8 cellular contexts compared by ENCODE assay signal in the genomic region with DNA sequence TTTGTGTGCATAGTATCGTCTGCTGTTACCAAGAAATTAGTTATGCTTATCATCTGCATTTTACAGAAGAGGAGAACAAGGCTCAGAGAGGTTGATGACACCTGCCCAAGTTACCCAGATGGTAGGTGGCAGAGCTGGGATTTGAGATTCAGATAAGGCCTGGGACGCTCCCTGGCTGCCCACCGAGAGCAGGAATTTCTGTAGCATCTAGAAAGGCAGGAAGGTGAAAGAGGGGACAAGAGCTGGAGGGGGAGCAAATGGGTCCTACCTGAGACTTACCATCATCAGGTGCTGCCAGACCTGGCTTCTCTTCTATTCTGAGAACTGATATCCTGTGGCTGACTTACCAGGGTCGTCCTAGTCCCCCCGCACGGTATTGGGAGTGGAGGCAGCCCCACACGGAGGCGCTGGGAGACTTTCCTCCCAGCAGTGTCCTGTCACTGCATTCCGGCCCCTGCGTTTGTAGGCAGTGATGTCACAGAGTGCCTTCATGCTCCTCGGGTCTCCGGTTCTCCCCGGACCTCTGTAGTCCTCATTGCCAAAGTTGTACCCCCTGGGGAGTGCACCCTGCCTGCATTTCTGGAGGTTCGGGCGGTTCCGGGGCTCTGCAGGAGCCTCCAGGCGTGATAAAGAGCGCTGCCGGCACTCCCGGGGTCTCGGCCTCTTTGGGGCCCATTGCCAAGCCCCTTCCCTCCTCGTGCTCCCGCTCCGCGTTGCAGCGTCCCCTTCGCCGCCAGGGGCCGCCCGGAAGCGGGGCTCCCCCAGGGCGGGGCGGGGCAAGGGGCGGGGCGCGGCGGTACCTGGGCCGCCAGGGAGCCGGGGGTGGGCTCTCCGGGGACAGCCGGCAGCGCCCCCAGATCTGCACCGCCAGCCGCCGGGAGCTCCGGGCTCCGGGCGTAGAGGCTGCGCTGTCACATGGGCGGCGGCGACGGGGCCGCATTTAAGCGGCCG. TPM values are rescaled to one million over a fixed set of nuclear protein-coding genes. Genes with fewer than 3 reads are reported as not detected.
A peak's percentile ranks its signal among the peaks of the same experiment; 100 is the strongest.
DNase-seq lines count a peak whose midpoint lies in the region; ATAC-seq and TF ChIP-seq lines count a peak whose summit lies in the region.

A gene (plus strand): TSS at position 856 of the 951 bp plus-strand sequence. CDS start 60 bp downstream, at position 916.

- peaks cover 13% of the 10 kb centered on the region for H3K4me1 Mint-ChIP-seq in Calu3 (ENCODE audit: low read depth, unreplicated experiment)
- peaks cover 7% of the 10 kb centered on the region for H3K4me1 Mint-ChIP-seq in dendritic cell treated with granulocyte-macrophage colony-stimulating factor and Interleukin-4, amounts not matched to agents 40 ng/mL and 50 ng/mL, for 4 days (ENCODE audit: low read depth)
- peaks cover 0 to 10% (median 6%) of the 10 kb centered on the region in 7 donors for H3K4me1 Mint-ChIP-seq in naive thymus-derived CD4-positive, alpha-beta T cell

- H3K27ac Mint-ChIP-seq in Calu3 (ENCODE audit: unreplicated experiment), result no peak within 1 kb of the TSS
- H3K27ac Mint-ChIP-seq in dendritic cell treated with granulocyte-macrophage colony-stimulating factor and Interleukin-4, amounts not matched to agents 40 ng/mL and 50 ng/mL, for 4 days, result no peak within 1 kb of the TSS
- H3K27ac Mint-ChIP-seq in naive thymus-derived CD4-positive, alpha-beta T cell, result peak within 1 kb of the TSS in 1 of 9 donors; percentile 76

- H3K4me1 ChIP-seq in Loucy (ENCODE audit: insufficient read depth, low read length, poor library complexity, severe bottlenecking), result peaks cover 6% of the 10 kb centered on the region
- peaks cover 4 to 8% of the 10 kb centered on the region in 2 donors for H3K4me1 ChIP-seq in naive thymus-derived CD4-positive, alpha-beta T cell (ENCODE audit: control insufficient read depth in 2 of 2, insufficient read depth in 2 of 2, low read length in 2 of 2)

- H3K27me3 ChIP-seq in Loucy (ENCODE audit: insufficient read depth, low read length, poor library complexity, severe bottlenecking), result peaks cover 23% of the 10 kb centered on the region
- peaks cover 19 to 26% of the 10 kb centered on the region in 2 donors for H3K27me3 ChIP-seq in naive thymus-derived CD4-positive, alpha-beta T cell (ENCODE audit: control insufficient read depth in 2 of 2, insufficient read depth in 2 of 2, low read length in 2 of 2)

- no peaks in the 10 kb centered on the region for H3K79me2 ChIP-seq in Loucy (ENCODE audit: insufficient read depth, low read length)

- intact Hi-C loops in Calu3 (cut with micrococcal nuclease; ENCODE audit: unreplicated experiment), result no loop called here
- intact Hi-C loops in dendritic cell treated with granulocyte-macrophage colony-stimulating factor and Interleukin-4, amounts not matched to agents 40 ng/mL and 50 ng/mL, for 4 days (cut with micrococcal nuclease), result no loop called here
- intact Hi-C loops in naive thymus-derived CD4-positive, alpha-beta T cell (cut with micrococcal nuclease), result loop anchor here (2.0 to 10.0 kb wide), 3 partner anchors 201 to 262 kb away; a partner anchor contains a TSS

- peaks cover 6% of the 10 kb centered on the region for H3K36me3 Mint-ChIP-seq in Calu3 (ENCODE audit: insufficient read depth, unreplicated experiment)
- H3K36me3 Mint-ChIP-seq in dendritic cell treated with granulocyte-macrophage colony-stimulating factor and Interleukin-4, amounts not matched to agents 40 ng/mL and 50 ng/mL, for 4 days (ENCODE audit: low read depth), result no peaks in the 10 kb centered on the region
- H3K36me3 Mint-ChIP-seq in naive thymus-derived CD4-positive, alpha-beta T cell, result peaks cover 0 to 4% (median 0%) of the 10 kb centered on the region in 5 donors

- peak within 1 kb of the TSS; percentile 71 for H3K4me3 Mint-ChIP-seq in Calu3 (ENCODE audit: low read depth, unreplicated experiment)
- peak within 1 kb of the TSS; percentile 63 for H3K4me3 Mint-ChIP-seq in dendritic cell treated with granulocyte-macrophage colony-stimulating factor and Interleukin-4, amounts not matched to agents 40 ng/mL and 50 ng/mL, for 4 days
- peak within 1 kb of the TSS; percentile 70 to 89 (median 74) for H3K4me3 Mint-ChIP-seq in naive thymus-derived CD4-positive, alpha-beta T cell

- DNase-seq in Calu3 (peak; percentile 77), Ammon's horn (ENCODE audit: low spot score) (no peak)
- peak; percentile 69 to 70 for DNase-seq in activated CD4-positive, alpha-beta T cell treated with anti-CD3 and anti-CD28 coated beads for 4 hours
- peak; percentile 18 to 65 (median 46) for DNase-seq in naive thymus-derived CD4-positive, alpha-beta T cell
- DNase-seq in stimulated activated naive CD8-positive, alpha-beta T cell treated with anti-CD3 and anti-CD28 coated beads, Interleukin-15, Interleukin-2, amounts not matched to agents 100 U/mL and 50 U/mL, for 24 hours, result peak; percentile 85

- H3K9me2 ChIP-seq in Loucy (replicated peaks; ENCODE audit: low read depth, low read length), result no peaks in the 10 kb centered on the region

- peak within 1 kb of the TSS; percentile 78 for H3K4me2 ChIP-seq in Loucy (ENCODE audit: low read depth, low read length, poor library complexity, severe bottlenecking)

- H3K9me3 ChIP-seq in Loucy (ENCODE audit: insufficient read depth, low read depth, low read length), result no peaks in the 10 kb centered on the region
- no peaks in the 10 kb centered on the region for H3K9me3 ChIP-seq in naive thymus-derived CD4-positive, alpha-beta T cell (ENCODE audit: control insufficient read depth in 2 of 3, low read length in 3 of 3)

- H3K9ac ChIP-seq in Loucy (ENCODE audit: low read depth, low read length, poor library complexity, severe bottlenecking), result no peak within 1 kb of the TSS

- H3K4me3 ChIP-seq in Loucy (ENCODE audit: low read length, poor library complexity, severe bottlenecking), result peak within 1 kb of the TSS; percentile 53
- H3K4me3 ChIP-seq in naive thymus-derived CD4-positive, alpha-beta T cell (ENCODE audit: low read length), result peak within 1 kb of the TSS; percentile 44

- TF ChIP-seq CTCF in Calu3 (IDR thresholded peaks at IDR 0.05; ENCODE audit: unreplicated experiment), result peak; percentile 66
- peak; percentile 39 for TF ChIP-seq CTCF in Loucy (conservative IDR thresholded peaks at IDR 0.05; ENCODE audit: low read length)

- H3K36me3 ChIP-seq in Loucy (ENCODE audit: insufficient read depth, low read length), result no peaks in the 10 kb centered on the region
- H3K36me3 ChIP-seq in naive thymus-derived CD4-positive, alpha-beta T cell (ENCODE audit: control insufficient read depth in 2 of 3, insufficient read depth in 3 of 3, low read length in 3 of 3), result no peaks in the 10 kb centered on the region

- POLR2A ChIA-PET in naive thymus-derived CD4-positive, alpha-beta T cell (lab: Charles Lee), result interaction anchor here (0.6 kb wide), 1 partner anchor 269 kb away, joined by 3 read pairs; no protein-coding TSS in a partner anchor

- H3F3A ChIP-seq in Loucy (ENCODE audit: low read depth), result no peaks in the 10 kb centered on the region

- peaks cover 3% of the 10 kb centered on the region for H4K20me1 ChIP-seq in Loucy (ENCODE audit: insufficient read depth, low read length, poor library complexity, severe bottlenecking)

- no peaks in the 10 kb centered on the region for H3K9me3 Mint-ChIP-seq in Calu3 (ENCODE audit: low read depth, unreplicated experiment)
- H3K9me3 Mint-ChIP-seq in dendritic cell treated with granulocyte-macrophage colony-stimulating factor and Interleukin-4, amounts not matched to agents 40 ng/mL and 50 ng/mL, for 4 days, result no peaks in the 10 kb centered on the region
- no peaks in the 10 kb centered on the region for H3K9me3 Mint-ChIP-seq in naive thymus-derived CD4-positive, alpha-beta T cell

- CTCF ChIA-PET in Calu3 (lab: Charles Lee), result interaction anchor here (0.6 to 1.3 kb wide), 5 partner anchors 9 to 55 kb away, joined by 3 to 4 read pairs (median 3); a partner anchor contains a TSS
- CTCF ChIA-PET in naive thymus-derived CD4-positive, alpha-beta T cell (lab: Charles Lee), result interaction anchor here (0.6 kb wide), 1 partner anchor 9 kb away, joined by 3 read pairs; no protein-coding TSS in a partner anchor

- H2AFZ ChIP-seq in Loucy (ENCODE audit: low read length), result peak within 1 kb of the TSS; percentile 69

- peaks cover 41% of the 10 kb centered on the region for H3K27me3 Mint-ChIP-seq in Calu3 (ENCODE audit: unreplicated experiment)
- peaks cover 61% of the 10 kb centered on the region for H3K27me3 Mint-ChIP-seq in dendritic cell treated with granulocyte-macrophage colony-stimulating factor and Interleukin-4, amounts not matched to agents 40 ng/mL and 50 ng/mL, for 4 days
- peaks cover 33 to 62% (median 40%) of the 10 kb centered on the region in 5 donors for H3K27me3 Mint-ChIP-seq in naive thymus-derived CD4-positive, alpha-beta T cell

- no peak within 1 kb of the TSS for H3K27ac ChIP-seq in naive thymus-derived CD4-positive, alpha-beta T cell (ENCODE audit: low read depth, low read length)

- no TSS peak for BruUV-seq in Calu3 (replicated peaks; lab: Mats Ljungman, UMichigan)

- ATAC-seq in GM21515 (IDR thresholded peaks at IDR 0.05; ENCODE audit: unreplicated experiment), result peak; percentile 71
- peak; percentile 82 for ATAC-seq in naive thymus-derived CD4-positive, alpha-beta T cell
- ATAC-seq in stimulated activated naive CD8-positive, alpha-beta T cell treated with anti-CD3 and anti-CD28 coated beads, Interleukin-15, Interleukin-2, amounts not matched to agents 100 U/mL and 50 U/mL, for 24 hours, result peak; percentile 86

RNA-seq across cellular contexts. Expression of the gene that starts here (rescaled TPM):
- 0.14 and 0.98 TPM in 2 replicates for total RNA-seq in Calu3 (2022)
- total RNA-seq in naive thymus-derived CD4-positive, alpha-beta T cell, result under 1 TPM in 1 of 5 experiments, not detected in 4; 0.24 TPM
- polyA plus RNA-seq in naive thymus-derived CD4-positive, alpha-beta T cell, result not detected

Comparison
In these comparisons a context has a peak if more than half of its experiments do, and no peak if none do; other contexts are left out.
1. Peak in DNase-seq in Calu3; RNA of the gene not detected or under 1 TPM.
2. Peak in DNase-seq, ATAC-seq and H3K4me3 ChIP-seq in naive thymus-derived CD4-positive, alpha-beta T cell; RNA of the gene not detected or under 1 TPM.
3. intact Hi-C loops: an anchor here in naive thymus-derived CD4-positive, alpha-beta T cell (2.0 to 10.0 kb wide); none called in Calu3 and dendritic cell treated with granulocyte-macrophage colony-stimulating factor and Interleukin-4, amounts not matched to agents 40 ng/mL and 50 ng/mL, for 4 days.